32 cellular contexts compared by ENCODE assay signal in genomic region chr2:221674446-221674845, GRCh38.
"Had no signal": no experiment of that assay in that cellular context is flagged by ENCODE, and none has a peak within 500 bp of the region (broad histone marks: within the 10 kb centered on the region; RNA-seq: fewer than 3 reads in every experiment).

No MANE protein-coding gene starts in this region.

- H3K27me3 ChIP-seq: body of pancreas, breast epithelium, MG63 had no signal

- H3K4me1 ChIP-seq: body of pancreas, breast epithelium had no signal

- ATAC-seq: activated naive CD8-positive, alpha-beta T cell treated with anti-CD3 and anti-CD28 coated beads, Interleukin-2, amount 50 U/mL, for 24 hours; body of pancreas; Panc1; SK-N-SH treated with all-trans-retinoic acid at 6 μM for 48 hours had no signal

- H3K9me3 ChIP-seq: body of pancreas, breast epithelium, MG63 had no signal

- H3K27ac ChIP-seq: body of pancreas, breast epithelium had no signal

- H3K4me3 ChIP-seq: body of pancreas, breast epithelium, MG63 had no signal

- DNase-seq: activated CD4-positive, alpha-beta T cell treated with anti-CD3 and anti-CD28 coated beads, Interleukin-2, amount 10 ng/mL, durations not matched to agents 7 days and 5 days; activated CD4-positive, alpha-beta T cell treated with anti-CD3 and anti-CD28 coated beads, Interleukin-2, amount 50 U/mL, for 48 hours; activated CD8-positive, alpha-beta memory T cell treated with anti-CD3 and anti-CD28 coated beads, Interleukin-2, amount 50 U/mL, for 4 hours; activated effector memory CD4-positive, alpha-beta T cell treated with Interleukin-2 at 50 U/mL for 16 hours; activated naive CD4-positive, alpha-beta T cell treated with anti-CD3 and anti-CD28 coated beads, Interleukin-2, amount 10 ng/mL, durations not matched to agents 7 days and 5 days; activated naive CD8-positive, alpha-beta T cell treated with anti-CD3 and anti-CD28 coated beads, Interleukin-2, amount 50 U/mL, for 24 hours; activated T-cell treated with anti-CD3 and anti-CD28 coated beads for 4 hours; activated T-cell treated with anti-CD3 and anti-CD28 coated beads, Interleukin-2, amount 50 U/mL, for 48 hours; anterior cingulate cortex; body of pancreas; Karpas-422; KBM-7; MG63; NCI-H1048; NCI-H1105 treated with DMSO at 0.1 percent for 48 hours; NCI-H1436; NCI-H1694; NCI-H1930; NCI-H2081 treated with DMSO at 0.1 percent for 48 hours; NCI-H226; NCI-H446 treated with DMSO at 0.1 percent for 48 hours; NCI-H524; NCI-H69; NCI-H82; RPMI8226; SHP77 treated with DMSO at 0.1 percent for 48 hours; T-helper 1 cell; T-helper 2 cell; T-helper 9 cell had no signal

- H3K36me3 ChIP-seq: breast epithelium, MG63 had no signal
